Comparison of ENCODE assay signal across 2 cellular contexts in genomic region chr10:103535595-103535994, GRCh38.
TF ChIP-seq lines count a peak whose summit lies in the region.

No MANE protein-coding gene starts in this region.

TF ChIP-seq in SK-N-SH, 30 proteins besides CTCF, POLR2A, EP300 and RAD21 (continued from another document):
- TF ChIP-seq FOXJ3 (CRISPR knock-in tag; IDR thresholded peaks at IDR 0.05) (no peak), MXI1 (IDR thresholded peaks at IDR 0.05; ENCODE audit: low read depth, low read length) (no peak), FOSL2 (IDR thresholded peaks at IDR 0.05; ENCODE audit: borderline replicate concordance, low read depth) (no peak), EZH2phosphoT487 (IDR thresholded peaks at IDR 0.05; ENCODE audit: borderline replicate concordance, low read depth) (no peak), MAX (IDR thresholded peaks at IDR 0.05; ENCODE audit: low read depth) (no peak), REST (IDR thresholded peaks at IDR 0.05; ENCODE audit: low read depth, low read length) (no peak), RCOR1 (IDR thresholded peaks at IDR 0.05; ENCODE audit: low read length) (no peak)

TF ChIP-seq in SK-N-SH treated with all-trans-retinoic acid at 6 μM for 48 hours, 23 proteins besides CTCF, POLR2A, EP300 and RAD21 (continued from another document):
- TF ChIP-seq, protein P1, sequence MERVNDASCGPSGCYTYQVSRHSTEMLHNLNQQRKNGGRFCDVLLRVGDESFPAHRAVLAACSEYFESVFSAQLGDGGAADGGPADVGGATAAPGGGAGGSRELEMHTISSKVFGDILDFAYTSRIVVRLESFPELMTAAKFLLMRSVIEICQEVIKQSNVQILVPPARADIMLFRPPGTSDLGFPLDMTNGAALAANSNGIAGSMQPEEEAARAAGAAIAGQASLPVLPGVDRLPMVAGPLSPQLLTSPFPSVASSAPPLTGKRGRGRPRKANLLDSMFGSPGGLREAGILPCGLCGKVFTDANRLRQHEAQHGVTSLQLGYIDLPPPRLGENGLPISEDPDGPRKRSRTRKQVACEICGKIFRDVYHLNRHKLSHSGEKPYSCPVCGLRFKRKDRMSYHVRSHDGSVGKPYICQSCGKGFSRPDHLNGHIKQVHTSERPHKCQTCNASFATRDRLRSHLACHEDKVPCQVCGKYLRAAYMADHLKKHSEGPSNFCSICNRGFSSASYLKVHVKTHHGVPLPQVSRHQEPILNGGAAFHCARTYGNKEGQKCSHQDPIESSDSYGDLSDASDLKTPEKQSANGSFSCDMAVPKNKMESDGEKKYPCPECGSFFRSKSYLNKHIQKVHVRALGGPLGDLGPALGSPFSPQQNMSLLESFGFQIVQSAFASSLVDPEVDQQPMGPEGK (CRISPR knock-in tag; IDR thresholded peaks at IDR 0.05; ENCODE audit: borderline replicate concordance), result no peak
- TF ChIP-seq ISL1 (CRISPR knock-in tag; IDR thresholded peaks at IDR 0.05), result no peak
- TF ChIP-seq TOX (CRISPR knock-in tag; IDR thresholded peaks at IDR 0.05; ENCODE audit: borderline replicate concordance), result no peak
- no peak for TF ChIP-seq CSDC2 (CRISPR knock-in tag; IDR thresholded peaks at IDR 0.05)
- no peak for TF ChIP-seq ZNF8 (CRISPR knock-in tag; IDR thresholded peaks at IDR 0.05)
- no peak for TF ChIP-seq ARNTL (CRISPR knock-in tag; IDR thresholded peaks at IDR 0.05; ENCODE audit: borderline replicate concordance, low read depth)
- TF ChIP-seq ZC3H10 (CRISPR knock-in tag; IDR thresholded peaks at IDR 0.05), result no peak
- no peak for TF ChIP-seq TCF4 (CRISPR knock-in tag; IDR thresholded peaks at IDR 0.05; ENCODE audit: borderline replicate concordance)
- no peak for TF ChIP-seq TSHZ2 (CRISPR knock-in tag; IDR thresholded peaks at IDR 0.05)
- no peak for TF ChIP-seq OSR1 (CRISPR knock-in tag; IDR thresholded peaks at IDR 0.05)
- no peak for TF ChIP-seq ZNF70 (CRISPR knock-in tag; IDR thresholded peaks at IDR 0.05)
- no peak for TF ChIP-seq RARB (CRISPR knock-in tag; IDR thresholded peaks at IDR 0.05)
- no peak for TF ChIP-seq CSRNP3 (CRISPR knock-in tag; IDR thresholded peaks at IDR 0.05)
